Comparison of ENCODE assay signal across 8 cellular contexts in genomic region chr15:90956551-90957104, GRCh38. TPM values are rescaled to one million over a fixed set of nuclear protein-coding genes. Genes with fewer than 3 reads are reported as not detected.
DNase-seq lines count a peak whose midpoint lies in the region; ATAC-seq lines count a peak whose summit lies in the region.

No MANE protein-coding gene starts in this region.

- H3K27me3 ChIP-seq in effector memory CD4-positive, alpha-beta T cell (replicated peaks; ENCODE audit: control insufficient read depth, insufficient read depth, low read length, poor library complexity, severe bottlenecking), result no peaks in the 10 kb centered on the region

- no peak overlapping the region for H3K27ac ChIP-seq in effector memory CD4-positive, alpha-beta T cell (ENCODE audit: insufficient read depth, low read length, poor library complexity, severe bottlenecking)

- DNase-seq in NCI-H510A (lab: John Stamatoyannopoulos, UW) (peak; percentile 51), lung microvascular endothelial cell (ENCODE audit: low read depth in 2 of 2) (peak; percentile 79 to 85), SW480 (ENCODE audit: low spot score) (no peak)
- peak; percentile 19 to 37 for DNase-seq in activated CD8-positive, alpha-beta memory T cell treated with anti-CD3 and anti-CD28 coated beads for 4 hours (ENCODE audit: low read depth in 2 of 2)
- DNase-seq in effector memory CD4-positive, alpha-beta T cell, result peak; percentile 24 to 60 (median 33)
- DNase-seq in stimulated activated CD4-positive, alpha-beta T cell treated with anti-CD3 and anti-CD28 coated beads, TNF-alpha, amount 100 ng/mL, for 48 hours (ENCODE audit: low read depth in 3 of 3), result peak in 2 of 3 donors; percentile 35 to 58

- H3K36me3 ChIP-seq in effector memory CD4-positive, alpha-beta T cell (ENCODE audit: control insufficient read depth, insufficient read depth, low read length), result peaks cover 15% of the 10 kb centered on the region

- H3K9me3 ChIP-seq in effector memory CD4-positive, alpha-beta T cell (ENCODE audit: control insufficient read depth, low read length), result no peaks in the 10 kb centered on the region

- H3K4me1 ChIP-seq in effector memory CD4-positive, alpha-beta T cell (ENCODE audit: control insufficient read depth, insufficient read depth, low read length, poor library complexity, severe bottlenecking), result peaks cover 23% of the 10 kb centered on the region

- peak overlapping the region; percentile 35 for H3K4me3 ChIP-seq in effector memory CD4-positive, alpha-beta T cell (ENCODE audit: insufficient read depth, low read depth, low read length, poor library complexity, severe bottlenecking)

- ATAC-seq in GM21723 (IDR thresholded peaks at IDR 0.05; ENCODE audit: unreplicated experiment) (peak; percentile 22), HG02973 (IDR thresholded peaks at IDR 0.05; ENCODE audit: unreplicated experiment) (no peak)

RNA-seq across cellular contexts. Expression of gene RCCD1, which starts 1.9 kb away (rescaled TPM):
- 3.3 and 4.6 TPM in 2 replicates for total RNA-seq in lung microvascular endothelial cell

RNA-seq across cellular contexts. Expression of gene UNC45A, which starts 21.5 kb away (rescaled TPM):
- total RNA-seq in lung microvascular endothelial cell, result 80.9 and 93.1 TPM in 2 replicates

RNA-seq across cellular contexts. Expression of gene HDDC3, which starts 24.3 kb away (rescaled TPM):
- total RNA-seq in lung microvascular endothelial cell, result 8.1 and 9.2 TPM in 2 replicates

RNA-seq across cellular contexts. Expression of gene PRC1, which starts 37.7 kb away (rescaled TPM):
- 22.6 and 60.6 TPM in 2 replicates for total RNA-seq in lung microvascular endothelial cell

RNA-seq across cellular contexts. Expression of gene MAN2A2, which starts 53.5 kb away (rescaled TPM):
- 16.8 and 28.8 TPM in 2 replicates for total RNA-seq in lung microvascular endothelial cell
